ENCODE assay signal across 8 cellular contexts in genomic region chr4:81472249-81473085, GRCh38. TPM values are rescaled to one million over a fixed set of nuclear protein-coding genes. Genes with fewer than 3 reads are reported as not detected.
DNase-seq lines count a peak whose midpoint lies in the region; ATAC-seq, FAIRE-seq and TF ChIP-seq lines count a peak whose summit lies in the region.

No MANE protein-coding gene starts in this region.

- no peaks in the 10 kb centered on the region for H3K9me2 ChIP-seq in OCI-LY1 (ENCODE audit: low read depth, low read length)

- H3F3A ChIP-seq in OCI-LY1 (ENCODE audit: insufficient read depth, low read length) = no peaks in the 10 kb centered on the region

- DNase-seq in DMS153 treated with DMSO at 0.1 percent for 48 hours (lab: John Stamatoyannopoulos, UW; ENCODE audit: unreplicated experiment) = peak; percentile 93
- DNase-seq in astrocyte of the cerebellum (ENCODE audit: low read depth) = no peak
- no peak for DNase-seq in small intestine
- DNase-seq in activated effector memory CD4-positive, alpha-beta T cell treated with anti-CD3 and anti-CD28 coated beads, Interleukin-2, amount 50 U/mL, for 16 hours = no peak

- peak overlapping the region; percentile 65 for H3K9ac ChIP-seq in OCI-LY1 (ENCODE audit: low read length)

- H3K27me3 ChIP-seq in OCI-LY1 (ENCODE audit: insufficient read depth, low read length) = no peaks in the 10 kb centered on the region
- no peaks in the 10 kb centered on the region for H3K27me3 ChIP-seq in small intestine (ENCODE audit: control insufficient read depth in 2 of 2, insufficient read depth in 2 of 2, low read length in 2 of 2)

- FAIRE-seq in small intestine (lab: Jason Lieb, UNC) = no peak

- H3K27ac ChIP-seq in OCI-LY1 (ENCODE audit: low read depth, low read length, poor library complexity, severe bottlenecking) = peak overlapping the region; percentile 91
- H3K27ac ChIP-seq in small intestine (ENCODE audit: low read depth in 1 of 2, low read length in 1 of 2) = peak overlapping the region; percentile 87 to 96

- in situ Hi-C loops in astrocyte of the cerebellum (cut with HindIII; ENCODE audit: low sequenced_read_pairs) = no loop called here

- no peaks in the 10 kb centered on the region for H3K9me3 ChIP-seq in OCI-LY1 (ENCODE audit: low read length)
- H3K9me3 ChIP-seq in iPS-18c (ENCODE audit: control insufficient read depth, insufficient read depth, low read length) = no peaks in the 10 kb centered on the region
- H3K9me3 ChIP-seq in small intestine (ENCODE audit: control insufficient read depth, low read depth) = no peaks in the 10 kb centered on the region

- H3K4me2 ChIP-seq in OCI-LY1 (ENCODE audit: low read length) = peak overlapping the region; percentile 65

- H3K4me3 ChIP-seq in OCI-LY1 (ENCODE audit: low read depth, low read length, poor library complexity, severe bottlenecking) (peak overlapping the region; percentile 77), astrocyte of the cerebellum (ENCODE audit: low read depth, low read length) (peak overlapping the region; percentile 55), iPS-18c (ENCODE audit: insufficient read depth, low read depth, low read length) (peak overlapping the region; percentile 88), small intestine (ENCODE audit: low read depth in 1 of 2, low read length in 2 of 2) (peak overlapping the region; percentile 83 to 94)

- peak overlapping the region; percentile 12; the same call in 1 of the 2 replicates for H2AFZ ChIP-seq in OCI-LY1 (ENCODE audit: low read length)

- H3K36me3 ChIP-seq in OCI-LY1 (ENCODE audit: insufficient read depth, low read length) = no peaks in the 10 kb centered on the region
- no peaks in the 10 kb centered on the region for H3K36me3 ChIP-seq in small intestine (ENCODE audit: control insufficient read depth in 2 of 2, insufficient read depth in 2 of 2, low read length in 2 of 2)

- peaks cover 38% of the 10 kb centered on the region for H3K79me2 ChIP-seq in OCI-LY1 (ENCODE audit: insufficient read depth, low read length)

- WGBS in small intestine, 3 donors = 20 to 29% (median 25%) methylated on average over 12 of the region's 12 CpGs

- ATAC-seq in GM19463 (IDR thresholded peaks at IDR 0.05; ENCODE audit: unreplicated experiment) = peak; percentile 47
- peak; percentile 41 for ATAC-seq in HG03521 (IDR thresholded peaks at IDR 0.05; ENCODE audit: unreplicated experiment)

- peak; percentile 74 for TF ChIP-seq CTCF in OCI-LY1 (IDR thresholded peaks at IDR 0.05; ENCODE audit: low read length)
- TF ChIP-seq CTCF in astrocyte of the cerebellum (IDR thresholded peaks at IDR 0.05; ENCODE audit: low read depth, low read length, missing control alignments) = peak; percentile 38

- no peaks in the 10 kb centered on the region for H4K20me1 ChIP-seq in OCI-LY1 (ENCODE audit: insufficient read depth, low read length)

- peaks cover 45% of the 10 kb centered on the region for H3K4me1 ChIP-seq in OCI-LY1 (ENCODE audit: insufficient read depth, low read length, severe bottlenecking)
- no peaks in the 10 kb centered on the region for H3K4me1 ChIP-seq in small intestine (ENCODE audit: control insufficient read depth in 2 of 2, insufficient read depth in 1 of 2, low read depth in 1 of 2, low read length in 1 of 2)

RNA-seq across cellular contexts. Expression of gene RASGEF1B, which starts 0.8 kb away (rescaled TPM):
- polyA plus RNA-seq in small intestine = 10 to 100 TPM in 2 of 3 donors, 1 to 10 TPM in 1; 7.6 to 18.6 (median 14.1) TPM
